In genomic region chr18:9530226-9531009, GRCh38 we compare ENCODE assay signal across 28 cellular contexts.
DNase-seq lines count a peak whose midpoint lies in the region; ATAC-seq lines count a peak whose summit lies in the region.
"Had no signal": no experiment of that assay in that cellular context is flagged by ENCODE, and none has a peak within 500 bp of the region (broad histone marks: within the 10 kb centered on the region; RNA-seq: fewer than 3 reads in every experiment).

No MANE protein-coding gene starts in this region.

- ATAC-seq in GM21423 (IDR thresholded peaks at IDR 0.05; ENCODE audit: unreplicated experiment) = no peak
- ATAC-seq in HG02763 (IDR thresholded peaks at IDR 0.05; ENCODE audit: unreplicated experiment) = no peak
- ATAC-seq: A549; CD8-positive, alpha-beta T cell; mucosa of descending colon had no signal

- peak; percentile 76 to 86 for DNase-seq in AML-193 (lab: John Stamatoyannopoulos, UW)
- peak; percentile 42 for DNase-seq in KBM-7
- DNase-seq in SKM-1 (lab: John Stamatoyannopoulos, UW; ENCODE audit: unreplicated experiment) = peak; percentile 59
- DNase-seq in iris pigment epithelial cell (ENCODE audit: low read depth) = peak; percentile 47
- DNase-seq in NCI-H526 (lab: John Stamatoyannopoulos, UW) = no peak
- no peak for DNase-seq in NCI-H2227 (lab: John Stamatoyannopoulos, UW; ENCODE audit: unreplicated experiment)
- DNase-seq: activated B cell treated with CpG ODN at 0.5 μM for 24 hours; activated CD4-positive, alpha-beta T cell treated with anti-CD3 and anti-CD28 coated beads, Interleukin-2, amount 50 U/mL, for 1 hour; activated effector memory CD4-positive, alpha-beta T cell treated with anti-CD3 and anti-CD28 coated beads, Interleukin-2, amount 50 U/mL, for 16 hours; activated naive CD8-positive, alpha-beta T cell treated with anti-CD3 and anti-CD28 coated beads for 36 hours; activated T-cell treated with anti-CD3 and anti-CD28 coated beads, Interleukin-2, amount 50 U/mL, for 24 hours; CD8-positive, alpha-beta T cell; DMS 273 treated with DMSO at 0.1 percent for 48 hours; effector memory CD4-positive, alpha-beta T cell; glutamatergic neuron; H7; mammary epithelial cell; mucosa of descending colon; NCI-H1105; NCI-H187; NCI-H2227 treated with DMSO at 0.1 percent for 48 hours; NCI-H69; ovary; RPMI8226; stimulated activated naive CD4-positive, alpha-beta T cell treated with Interleukin-2 at 50 U/mL for 16 hours had no signal

- in situ Hi-C loops in KBM-7 (cut with MboI; ENCODE audit: low pct_unique_long_range_greater_than_20kb, low sequenced_read_pairs) = no loop called here

Comparison
In these comparisons a context has a peak if more than half of its experiments do, and no peak if none do; other contexts are left out.
1. DNase-seq: peak in AML-193 (2 of 2), KBM-7 (single experiment), SKM-1 (single experiment) and iris pigment epithelial cell (single experiment); none in NCI-H526 (0 of 2) and NCI-H2227 (single experiment).